In genomic region chr11:128533473-128533872, GRCh38 we compare ENCODE assay signal across 18 cellular contexts. TPM values are rescaled to one million over a fixed set of nuclear protein-coding genes. Genes with fewer than 3 reads are reported as not detected.
DNase-seq lines count a peak whose midpoint lies in the region; ATAC-seq lines count a peak whose summit lies in the region.
"Had no signal": no experiment of that assay in that cellular context is flagged by ENCODE, and none has a peak within 500 bp of the region (broad histone marks: within the 10 kb centered on the region; RNA-seq: fewer than 3 reads in every experiment).

No MANE protein-coding gene starts in this region.

- DNase-seq in ELF-1 (ENCODE audit: low read depth, low spot score) (peak; percentile 49), HUDEP-2 (lab: John Stamatoyannopoulos, UW; ENCODE audit: unreplicated experiment in 76 of 76) (no peak)
- DNase-seq in naive thymus-derived CD8-positive, alpha-beta T cell = no peak
- DNase-seq in activated CD4-positive, alpha-beta T cell treated with anti-CD3 and anti-CD28 coated beads, Interleukin-2, amount 10 ng/mL, durations not matched to agents 24 days and 14 days = no peak
- DNase-seq: DMS79 treated with DMSO at 0.1 percent for 48 hours, GDM1, NCI-H1436, NCI-H2029, NCI-H2171 treated with DMSO at 0.1 percent for 48 hours, NCI-H446 treated with DMSO at 0.1 percent for 48 hours, OCI-M1, RPMI8226, SIG-M5 had no signal

- H3K4me3 ChIP-seq in HUES6 (ENCODE audit: low read depth, low read length) (peak overlapping the region; percentile 30), iPS-20b (ENCODE audit: low read length) (peak overlapping the region; percentile 62)
- H3K4me3 ChIP-seq: BLaER1, GM12878 had no signal

- H3K9me3 Mint-ChIP-seq in naive thymus-derived CD8-positive, alpha-beta T cell = peaks cover 0 to 2% (median 0%) of the 10 kb centered on the region in 9 donors
- no peaks in the 10 kb centered on the region for H3K9me3 Mint-ChIP-seq in activated CD4-positive, alpha-beta T cell treated with anti-CD3 and anti-CD28 coated beads, Interleukin-2, amount 10 ng/mL, durations not matched to agents 24 days and 14 days

- POLR2A ChIA-PET in naive thymus-derived CD8-positive, alpha-beta T cell (lab: Charles Lee) = interaction anchor here (0.6 to 2.9 kb wide), 2 partner anchors 11 to 343 kb away, joined by 3 to 12 read pairs; no protein-coding TSS in a partner anchor

- H3K36me3 Mint-ChIP-seq in naive thymus-derived CD8-positive, alpha-beta T cell = no peaks in the 10 kb centered on the region
- peaks cover 2% of the 10 kb centered on the region for H3K36me3 Mint-ChIP-seq in activated CD4-positive, alpha-beta T cell treated with anti-CD3 and anti-CD28 coated beads, Interleukin-2, amount 10 ng/mL, durations not matched to agents 24 days and 14 days (ENCODE audit: low read depth)

- H3K27me3 ChIP-seq in HUES6 (ENCODE audit: control insufficient read depth, insufficient read depth, low read length) (peaks cover 53% of the 10 kb centered on the region), iPS-20b (ENCODE audit: insufficient read depth, low read length) (peaks cover 100% of the 10 kb centered on the region)
- H3K27me3 ChIP-seq: BLaER1 had no signal

- H3K27ac ChIP-seq in HUES6 (ENCODE audit: low read depth, low read length) (peak overlapping the region; percentile 5; the same call in 1 of the 2 replicates), iPS-20b (ENCODE audit: low read length) (no peak overlapping the region)
- H3K27ac ChIP-seq: BLaER1 had no signal

- H3K27me3 Mint-ChIP-seq in naive thymus-derived CD8-positive, alpha-beta T cell = no peaks in the 10 kb centered on the region
- H3K27me3 Mint-ChIP-seq in activated CD4-positive, alpha-beta T cell treated with anti-CD3 and anti-CD28 coated beads, Interleukin-2, amount 10 ng/mL, durations not matched to agents 24 days and 14 days = no peaks in the 10 kb centered on the region

- H3K9ac ChIP-seq in HUES6 (ENCODE audit: low read length) = peak overlapping the region; percentile 49
- H3K9ac ChIP-seq in iPS-20b (ENCODE audit: low read depth, low read length) = no peak overlapping the region
- H3K9ac ChIP-seq: BLaER1 had no signal

- H3K9me3 ChIP-seq in HUES6 (ENCODE audit: control insufficient read depth, insufficient read depth, low read depth, low read length) (no peaks in the 10 kb centered on the region), iPS-20b (ENCODE audit: insufficient read depth, low read depth, low read length) (no peaks in the 10 kb centered on the region)

- H3K4me1 Mint-ChIP-seq in naive thymus-derived CD8-positive, alpha-beta T cell = peaks cover 30 to 57% (median 36%) of the 10 kb centered on the region in 4 donors
- H3K4me1 Mint-ChIP-seq in activated CD4-positive, alpha-beta T cell treated with anti-CD3 and anti-CD28 coated beads, Interleukin-2, amount 10 ng/mL, durations not matched to agents 24 days and 14 days = peaks cover 14% of the 10 kb centered on the region

- ATAC-seq in naive thymus-derived CD8-positive, alpha-beta T cell = no peak
- ATAC-seq in HG03439 (IDR thresholded peaks at IDR 0.05; ENCODE audit: unreplicated experiment) = no peak
- ATAC-seq: GM12878 had no signal

- H3K4me1 ChIP-seq in HUES6 (ENCODE audit: control insufficient read depth, insufficient read depth, low read length) = peaks cover 31% of the 10 kb centered on the region
- H3K4me1 ChIP-seq in iPS-20b (ENCODE audit: insufficient read depth, low read length) = peaks cover 21% of the 10 kb centered on the region
- H3K4me1 ChIP-seq: BLaER1 had no signal

- H3K36me3 ChIP-seq in HUES6 (ENCODE audit: control insufficient read depth, insufficient read depth, low read length) = no peaks in the 10 kb centered on the region
- H3K36me3 ChIP-seq in iPS-20b (ENCODE audit: insufficient read depth, low read depth, low read length) = no peaks in the 10 kb centered on the region
- H3K36me3 ChIP-seq: BLaER1 had no signal

- no peak overlapping the region for H3K4me3 Mint-ChIP-seq in naive thymus-derived CD8-positive, alpha-beta T cell
- no peak overlapping the region for H3K4me3 Mint-ChIP-seq in activated CD4-positive, alpha-beta T cell treated with anti-CD3 and anti-CD28 coated beads, Interleukin-2, amount 10 ng/mL, durations not matched to agents 24 days and 14 days

- intact Hi-C loops in activated CD4-positive, alpha-beta T cell treated with anti-CD3 and anti-CD28 coated beads, Interleukin-2, amount 10 ng/mL, durations not matched to agents 24 days and 14 days (cut with micrococcal nuclease) = no loop called here

- H3K27ac Mint-ChIP-seq in naive thymus-derived CD8-positive, alpha-beta T cell = peak overlapping the region in 6 of 10 donors; percentile 17 to 50 (median 40)
- no peak overlapping the region for H3K27ac Mint-ChIP-seq in activated CD4-positive, alpha-beta T cell treated with anti-CD3 and anti-CD28 coated beads, Interleukin-2, amount 10 ng/mL, durations not matched to agents 24 days and 14 days

RNA-seq across cellular contexts. Expression of gene ETS1, which starts 53.9 kb away (rescaled TPM):
- total RNA-seq in naive thymus-derived CD8-positive, alpha-beta T cell = 100 to 1,000 TPM; 925 to 962 TPM
- 100 to 1,000 TPM; 407 to 433 (median 430) TPM for polyA plus RNA-seq in naive thymus-derived CD8-positive, alpha-beta T cell
- 449 and 454 TPM in 2 replicates for total RNA-seq in activated CD4-positive, alpha-beta T cell treated with anti-CD3 and anti-CD28 coated beads, Interleukin-2, amount 10 ng/mL, durations not matched to agents 24 days and 14 days
